In genomic region chr13:110354209-110354627, GRCh38 we compare ENCODE assay signal across 2 cellular contexts.
TF ChIP-seq lines count a peak whose summit lies in the region.

No MANE protein-coding gene starts in this region.

TF ChIP-seq in GM23338, 12 proteins besides CTCF, POLR2A, EP300 and RAD21 (continued from another document):
- no peak for TF ChIP-seq ZNF462 (CRISPR knock-in tag; IDR thresholded peaks at IDR 0.05)
- no peak for TF ChIP-seq JUNB (IDR thresholded peaks at IDR 0.05; ENCODE audit: unreplicated experiment)
- TF ChIP-seq EZH2 (IDR thresholded peaks at IDR 0.05; ENCODE audit: low read depth, unreplicated experiment): no peak
- no peak for TF ChIP-seq REST (IDR thresholded peaks at IDR 0.05; ENCODE audit: unreplicated experiment)
- no peak for TF ChIP-seq CREB1 (CRISPR knock-in tag; IDR thresholded peaks at IDR 0.05; ENCODE audit: low read depth)
- no peak for TF ChIP-seq POLR2AphosphoS5 (IDR thresholded peaks at IDR 0.05; ENCODE audit: low read depth)
- TF ChIP-seq NANOG (IDR thresholded peaks at IDR 0.05; ENCODE audit: borderline replicate concordance): no peak
- TF ChIP-seq STAT1 (IDR thresholded peaks at IDR 0.05; ENCODE audit: unreplicated experiment): no peak

TF ChIP-seq in SK-N-SH treated with all-trans-retinoic acid at 6 μM for 48 hours, 23 proteins besides CTCF, POLR2A, EP300 and RAD21 (continued from another document):
- no peak for TF ChIP-seq PATZ1 (CRISPR knock-in tag; IDR thresholded peaks at IDR 0.05; ENCODE audit: borderline replicate concordance)
